20 cellular contexts compared by ENCODE assay signal in the genomic region with DNA sequence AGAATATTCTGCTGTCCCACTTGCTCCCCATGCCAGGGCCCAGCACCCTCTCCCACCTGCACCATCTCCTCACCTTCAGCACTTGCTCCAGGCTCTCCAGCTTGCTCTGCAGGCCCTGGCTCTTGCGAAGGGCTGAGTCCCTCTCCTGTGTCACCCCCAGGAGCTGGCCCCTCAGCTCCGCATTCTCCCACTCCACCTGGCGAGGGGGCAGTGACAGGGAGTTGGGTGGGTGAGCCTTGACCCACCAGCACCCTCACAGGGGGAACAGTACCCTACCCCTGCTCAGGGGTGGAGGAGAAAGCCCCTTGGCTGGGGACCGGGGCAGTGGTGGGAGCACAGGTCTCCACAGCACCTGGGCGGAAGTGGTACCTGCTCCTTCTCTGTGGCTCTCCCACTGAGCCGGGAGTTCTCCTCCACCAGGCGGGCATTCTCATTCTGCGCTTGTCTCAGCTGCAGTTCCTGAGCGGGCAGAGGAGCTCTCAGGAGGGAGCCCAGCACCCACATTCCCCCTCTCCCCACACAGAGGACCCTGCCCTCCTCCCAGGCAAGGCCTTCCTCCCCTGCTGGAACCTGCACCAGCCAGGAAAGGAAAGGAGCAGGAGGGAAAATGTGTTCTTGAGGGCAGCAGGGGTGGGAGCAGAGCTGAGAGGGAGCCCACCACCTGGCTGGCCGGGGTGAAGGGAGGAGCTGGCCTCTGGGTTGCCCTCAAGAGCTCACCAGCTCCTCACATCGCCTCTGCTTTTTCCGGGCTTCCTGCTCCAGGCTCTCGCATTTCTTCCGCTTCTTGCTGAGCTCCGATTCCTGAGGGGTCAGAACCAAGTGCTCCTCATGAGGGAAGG. TPM values are rescaled to one million over a fixed set of nuclear protein-coding genes. Genes with fewer than 3 reads are reported as not detected.
DNase-seq lines count a peak whose midpoint lies in the region; ATAC-seq, FAIRE-seq and TF ChIP-seq lines count a peak whose summit lies in the region.
"Had no signal": no experiment of that assay in that cellular context is flagged by ENCODE, and none has a peak within 500 bp of the region (broad histone marks: within the 10 kb centered on the region; RNA-seq: fewer than 3 reads in every experiment).

No MANE protein-coding gene starts in this region.

- peaks cover 0 to 23% (median 11%) of the 10 kb centered on the region in 11 experiments; a peak in 10 of 22 replicates for H3K27me3 ChIP-seq in BLaER1 treated with 17β-estradiol and CSF1 and Interleukin-3, amounts not matched to agents 10 nM and 100 nM
- H3K27me3 ChIP-seq in GM12878 (replicated peaks in 1 of 2; ENCODE audit: control insufficient read depth in 2 of 2, insufficient read depth in 2 of 2, low read length in 1 of 2): no peaks in the 10 kb centered on the region; a peak in 1 of 4 replicates

- no peak for TF ChIP-seq RAD21 in GM12878 (IDR thresholded peaks at IDR 0.05; ENCODE audit: insufficient read depth, low read depth, low read length)

- ATAC-seq in GM12878: no peak
- no peak for ATAC-seq in natural killer cell treated with Interleukin-12 subunit alpha and Interleukin-12 subunit beta and Interleukin-15 and Interleukin-18, amount 100 ng/mL, for 72 hours
- ATAC-seq: sciatic nerve, T-cell had no signal

- no peaks in the 10 kb centered on the region for H3K27me3 Mint-ChIP-seq in natural killer cell treated with Interleukin-12 subunit alpha and Interleukin-12 subunit beta and Interleukin-15 and Interleukin-18, amount 100 ng/mL, for 72 hours
- H3K27me3 Mint-ChIP-seq: T-cell had no signal

- no TSS peak for BruUV-seq in GM12878 (replicated peaks; lab: Mats Ljungman, UMichigan)

- CTCF ChIA-PET in GM12878 (lab: Yijun Ruan, JAX): interaction anchor here (0.6 to 2.7 kb wide), 4 partner anchors 19 to 105 kb away, joined by 3 to 15 read pairs (median 6); no protein-coding TSS in a partner anchor

- no peak overlapping the region for H2AFZ ChIP-seq in GM12878 (ENCODE audit: control insufficient read depth, low read depth, low read length)

- POLR2A ChIA-PET in GM12878 (lab: Charles Lee): interaction anchor here (0.8 to 8.4 kb wide), 4 partner anchors 17 to 680 kb away, joined by 3 to 77 read pairs (median 6); a partner anchor contains a TSS

- H3K9ac ChIP-seq in BLaER1 treated with 17β-estradiol and CSF1 and Interleukin-3, amounts not matched to agents 10 nM and 100 nM: peak overlapping the region in 4 of 11 experiments; percentile 93 to 100 (median 98); a peak in 5 of 22 replicates
- H3K9ac ChIP-seq in GM12878 (ENCODE audit: control insufficient read depth, insufficient read depth, low read length): no peak overlapping the region

- peaks cover 42 to 79% (median 72%) of the 10 kb centered on the region in 10 experiments for H3K4me1 ChIP-seq in BLaER1 treated with 17β-estradiol and CSF1 and Interleukin-3, amounts not matched to agents 10 nM and 100 nM
- H3K4me1 ChIP-seq in GM12878 (ENCODE audit: control insufficient read depth, insufficient read depth, low read length): peaks cover 14% of the 10 kb centered on the region

- SMC1A ChIA-PET in GM12878 (lab: Charles Lee; ENCODE audit: uncharacterized antibody, unreplicated experiment): interaction anchor here (0.7 to 12.9 kb wide), 5 partner anchors 12 to 105 kb away, joined by 3 to 249 read pairs (median 3); a partner anchor contains a TSS

- H3K36me3 Mint-ChIP-seq in natural killer cell treated with Interleukin-12 subunit alpha and Interleukin-12 subunit beta and Interleukin-15 and Interleukin-18, amount 100 ng/mL, for 72 hours: peaks cover 6% of the 10 kb centered on the region

- peak overlapping the region in 8 of 11 experiments; percentile 96 to 100 (median 98); a peak in 12 of 22 replicates for H3K4me2 ChIP-seq in BLaER1 treated with 17β-estradiol and CSF1 and Interleukin-3, amounts not matched to agents 10 nM and 100 nM
- H3K4me2 ChIP-seq in GM12878 (ENCODE audit: control insufficient read depth, insufficient read depth): no peak overlapping the region

- RAD21 ChIA-PET in GM12878 (lab: Charles Lee; ENCODE audit: unreplicated experiment): interaction anchor here (10.9 kb wide), 1 partner anchor 20 kb away, joined by 227 read pairs; no protein-coding TSS in a partner anchor

- WGBS in GM12878 (ENCODE audit: insufficient coverage, insufficient replicate concordance, low lambda C conversion rate, missing lambda C conversion rate): 75% methylated on average over 15 of the region's 15 CpGs

- H3K79me2 ChIP-seq in GM12878 (ENCODE audit: control insufficient read depth, insufficient read depth, low read length): peaks cover under 1% of the 10 kb centered on the region; the same call in 1 of the 2 replicates

- H3K27ac Mint-ChIP-seq in natural killer cell treated with Interleukin-12 subunit alpha and Interleukin-12 subunit beta and Interleukin-15 and Interleukin-18, amount 100 ng/mL, for 72 hours: peak overlapping the region; percentile 57 to 86

- peaks cover 0 to 58% (median 30%) of the 10 kb centered on the region in 11 experiments; a peak in 17 of 22 replicates for H3K36me3 ChIP-seq in BLaER1 treated with 17β-estradiol and CSF1 and Interleukin-3, amounts not matched to agents 10 nM and 100 nM
- peaks cover 0 to 2% of the 10 kb centered on the region in 2 experiments; a peak in 1 of 4 replicates for H3K36me3 ChIP-seq in GM12878 (ENCODE audit: control insufficient read depth in 2 of 2, insufficient read depth in 2 of 2, low read length in 1 of 2)

- H3K4me3 ChIP-seq in BLaER1 treated with 17β-estradiol and CSF1 and Interleukin-3, amounts not matched to agents 10 nM and 100 nM: no peak overlapping the region
- no peak overlapping the region for H3K4me3 ChIP-seq in GM12878

- H3K9me3 Mint-ChIP-seq in natural killer cell treated with Interleukin-12 subunit alpha and Interleukin-12 subunit beta and Interleukin-15 and Interleukin-18, amount 100 ng/mL, for 72 hours: no peaks in the 10 kb centered on the region
- H3K9me3 Mint-ChIP-seq: T-cell had no signal

- no peak overlapping the region for H3K4me3 Mint-ChIP-seq in natural killer cell treated with Interleukin-12 subunit alpha and Interleukin-12 subunit beta and Interleukin-15 and Interleukin-18, amount 100 ng/mL, for 72 hours

- no peak for TF ChIP-seq CTCF in GM12878 (IDR thresholded peaks at IDR 0.05 in 2 of 3, conservative IDR thresholded peaks at IDR 0.05 in 1 of 3; ENCODE audit: control insufficient read depth in 2 of 3, extremely low read depth in 1 of 3, insufficient read depth in 1 of 3, low read depth in 3 of 3, low read length in 3 of 3)

- intact Hi-C loops in GM12878 (cut with micrococcal nuclease; ENCODE audit: unreplicated experiment): no loop called here

- H3K9me3 ChIP-seq in BLaER1 treated with 17β-estradiol and CSF1 and Interleukin-3, amounts not matched to agents 10 nM and 100 nM (replicated peaks in 1 of 11): no peaks in the 10 kb centered on the region
- no peaks in the 10 kb centered on the region for H3K9me3 ChIP-seq in GM12878 (replicated peaks; ENCODE audit: control insufficient read depth, insufficient read depth, low read length)
- H3K9me3 ChIP-seq: esophagus muscularis mucosa, tibial nerve had no signal

- peak; percentile 45 for TF ChIP-seq POLR2A in GM12878 (IDR thresholded peaks at IDR 0.05; ENCODE audit: low read depth, low read length)

- peaks cover 38 to 58% of the 10 kb centered on the region in 2 donors for H3K4me1 Mint-ChIP-seq in natural killer cell treated with Interleukin-12 subunit alpha and Interleukin-12 subunit beta and Interleukin-15 and Interleukin-18, amount 100 ng/mL, for 72 hours (ENCODE audit: low read depth in 2 of 2)

- no peak for TF ChIP-seq EP300 in GM12878 (IDR thresholded peaks at IDR 0.05; ENCODE audit: borderline replicate concordance in 1 of 2, control insufficient read depth in 1 of 2, low read depth in 2 of 2, low read length in 2 of 2)

- peaks cover 7 to 70% (median 25%) of the 10 kb centered on the region in 11 experiments; a peak in 20 of 22 replicates for H4K20me1 ChIP-seq in BLaER1 treated with 17β-estradiol and CSF1 and Interleukin-3, amounts not matched to agents 10 nM and 100 nM
- H4K20me1 ChIP-seq in GM12878 (ENCODE audit: control insufficient read depth, insufficient read depth): no peaks in the 10 kb centered on the region

- DNase-seq in 8988T (peak; percentile 23), GM12878 (ENCODE audit: low read depth, low spot score) (no peak), NCI-H2227 treated with DMSO at 0.1 percent for 48 hours (lab: John Stamatoyannopoulos, UW) (no peak), NCI-H69 (lab: John Stamatoyannopoulos, UW) (no peak)
- no peak for DNase-seq in natural killer cell treated with Interleukin-12 subunit alpha and Interleukin-12 subunit beta and Interleukin-15 and Interleukin-18, amount 100 ng/mL, for 72 hours (ENCODE audit: low spot score)
- DNase-seq in stimulated activated CD4-positive, alpha-beta T cell treated with anti-CD3 and anti-CD28 coated beads, Interleukin-4, amount 100 ng/mL, for 24 hours: no peak
- DNase-seq: activated gamma-delta T cell; amygdala; effector CD4-positive, alpha-beta T cell; NCI-H1092 treated with DMSO at 0.1 percent for 48 hours; NCI-H2081 treated with DMSO at 0.1 percent for 48 hours; NCI-H526 treated with DMSO at 0.1 percent for 48 hours; SHP77; stimulated activated naive CD4-positive, alpha-beta T cell treated with Interleukin-2 at 50 U/mL for 16 hours; T-cell; WERI-Rb-1 had no signal

- no peak for FAIRE-seq in GM12878 (lab: Jason Lieb, UNC)

- H3K27ac ChIP-seq in BLaER1 treated with 17β-estradiol and CSF1 and Interleukin-3, amounts not matched to agents 10 nM and 100 nM: peak overlapping the region in 2 of 11 experiments; percentile 5 to 32; a peak in 1 of 22 replicates
- H3K27ac ChIP-seq in GM12878 (ENCODE audit: control insufficient read depth, insufficient read depth): no peak overlapping the region
- H3K27ac ChIP-seq: tibial nerve had no signal

- in situ Hi-C loops in GM12878 (cut with MboI): no loop called here

RNA-seq across cellular contexts. Expression of a gene that starts 5.8 kb away (rescaled TPM):
- 52.4 and 53.8 TPM in 2 replicates for total RNA-seq in GM12878 (2013; cell fraction: nucleolus; rRNA removed)
- 5.6 and 5.7 TPM in 2 replicates for total RNA-seq in GM12878 (2014; rRNA removed)
- total RNA-seq in GM12878 (2014; rRNA removed; fragmentation: Illumina TruSeq; extraction: Trizol): 2.8 and 3.6 TPM in 2 replicates
- total RNA-seq in GM12878 (2021): 6.5 and 8.8 TPM in 2 replicates
- 5.7 TPM for polyA plus RNA-seq in GM12878 (2011; ENCODE audit: low read depth)
- polyA plus RNA-seq in GM12878 (2011; rRNA removed): 11.6 and 16.4 TPM in 2 replicates
- 12.2 and 16.5 TPM in 2 replicates for polyA plus RNA-seq in GM12878 (2011; cell fraction: cytosol; rRNA removed)
- polyA plus RNA-seq in GM12878 (2011; cell fraction: nucleus; rRNA removed): 164 and 168 TPM in 2 replicates
- 9.8 and 14.2 TPM in 2 replicates for polyA plus RNA-seq in GM12878 (2012)
- 1.2 and 4.2 TPM in 2 replicates for polyA plus RNA-seq in GM12878 (2014; fragmentation: Illumina TruSeq; extraction: Trizol)
- under 1 TPM in 1 of 2 experiments, not detected in 1; 0.58 TPM for polyA plus RNA-seq in GM12878 (2014; fragmentation: Nextera tagmentation; extraction: Ambion mirVana)
- polyA plus RNA-seq in GM12878 (2014; rRNA removed): 8.5 and 10.9 TPM in 2 replicates
- 1 to 10 TPM; 2.2 to 3.2 TPM for polyA plus RNA-seq in GM12878 (2016; fragmentation: Nextera tagmentation; extraction: Ambion mirVana)
- polyA minus RNA-seq in GM12878 (2011; rRNA and poly(A)+ RNA removed): 7.2 and 17.1 TPM in 2 replicates
- polyA minus RNA-seq in GM12878 (2011; cell fraction: cytosol; rRNA and poly(A)+ RNA removed): 6.4 and 6.7 TPM in 2 replicates
- polyA minus RNA-seq in GM12878 (2011; cell fraction: nucleus; rRNA and poly(A)+ RNA removed): 16.2 and 33.3 TPM in 2 replicates
- 10 to 100 TPM; 54.0 to 82.3 TPM for total RNA-seq in natural killer cell treated with Interleukin-12 subunit alpha and Interleukin-12 subunit beta and Interleukin-15 and Interleukin-18, amount 100 ng/mL, for 72 hours

RNA-seq across cellular contexts. Expression of a gene that starts 29.2 kb away (rescaled TPM):
- total RNA-seq in GM12878 (2013; cell fraction: nucleolus; rRNA removed): 8.8 and 9.5 TPM in 2 replicates
- total RNA-seq in GM12878 (2014; rRNA removed) (87.9 and 92.8 TPM in 2 replicates), GM12878 (2014; rRNA removed; fragmentation: Illumina TruSeq; extraction: Trizol) (70.4 and 83.8 TPM in 2 replicates), GM12878 (2021) (87.0 and 93.2 TPM in 2 replicates)
- 90.2 TPM for polyA plus RNA-seq in GM12878 (2011; ENCODE audit: low read depth)
- polyA plus RNA-seq in GM12878 (2011; rRNA removed) (230 and 240 TPM in 2 replicates), GM12878 (2014; fragmentation: Illumina TruSeq; extraction: Trizol) (98.9 and 112 TPM in 2 replicates), GM12878 (2014; fragmentation: Nextera tagmentation; extraction: Ambion mirVana) (100 to 1,000 TPM; 148 to 293 TPM), GM12878 (2014; rRNA removed) (94.9 and 102 TPM in 2 replicates), GM12878 (2016; fragmentation: Nextera tagmentation; extraction: Ambion mirVana) (100 to 1,000 TPM; 143 to 159 TPM)
- polyA plus RNA-seq in GM12878 (2011; cell fraction: cytosol; rRNA removed): 105 and 107 TPM in 2 replicates
- 61.5 and 64.9 TPM in 2 replicates for polyA plus RNA-seq in GM12878 (2011; cell fraction: nucleus; rRNA removed)
- 88.7 and 95.3 TPM in 2 replicates for polyA plus RNA-seq in GM12878 (2012)
- 60.9 and 80.0 TPM in 2 replicates for polyA minus RNA-seq in GM12878 (2011; rRNA and poly(A)+ RNA removed)
- polyA minus RNA-seq in GM12878 (2011; cell fraction: cytosol; rRNA and poly(A)+ RNA removed): 11.5 and 19.8 TPM in 2 replicates
- 5.6 and 14.2 TPM in 2 replicates for polyA minus RNA-seq in GM12878 (2011; cell fraction: nucleus; rRNA and poly(A)+ RNA removed)
- total RNA-seq in natural killer cell treated with Interleukin-12 subunit alpha and Interleukin-12 subunit beta and Interleukin-15 and Interleukin-18, amount 100 ng/mL, for 72 hours: 100 to 1,000 TPM in 1 of 2 donors, 10 to 100 TPM in 1; 84.0 to 143 TPM

RNA-seq across cellular contexts. Expression of a gene that starts 42.1 kb away (rescaled TPM):
- not detected in 2 replicates for total RNA-seq in GM12878 (2013; cell fraction: nucleolus; rRNA removed)
- total RNA-seq in GM12878 (2014; rRNA removed) (0.05 and 0.06 TPM in 2 replicates), GM12878 (2014; rRNA removed; fragmentation: Illumina TruSeq; extraction: Trizol) (0.09 and 0.13 TPM in 2 replicates), GM12878 (2021) (0.08 and 0.23 TPM in 2 replicates)
- not detected for polyA plus RNA-seq in GM12878 (2011; ENCODE audit: low read depth)
- polyA plus RNA-seq in GM12878 (2011; rRNA removed) (0.35 and 0.49 TPM in 2 replicates), GM12878 (2014; fragmentation: Illumina TruSeq; extraction: Trizol) (0.10 TPM in 1 of 2 replicates, not detected in the other), GM12878 (2014; fragmentation: Nextera tagmentation; extraction: Ambion mirVana) (under 1 TPM; 0.10 to 0.26 TPM), GM12878 (2014; rRNA removed) (0.14 TPM in 2 replicates), GM12878 (2016; fragmentation: Nextera tagmentation; extraction: Ambion mirVana) (under 1 TPM; 0.09 to 0.17 TPM)
- 0.33 and 0.45 TPM in 2 replicates for polyA plus RNA-seq in GM12878 (2011; cell fraction: cytosol; rRNA removed)
- polyA plus RNA-seq in GM12878 (2011; cell fraction: nucleus; rRNA removed): 0.10 and 0.19 TPM in 2 replicates
- polyA plus RNA-seq in GM12878 (2012): 0.08 TPM in 1 of 2 replicates, not detected in the other
- 0.15 and 0.37 TPM in 2 replicates for polyA minus RNA-seq in GM12878 (2011; rRNA and poly(A)+ RNA removed)
- polyA minus RNA-seq in GM12878 (2011; cell fraction: cytosol; rRNA and poly(A)+ RNA removed): not detected in 2 replicates
- not detected in 2 replicates for polyA minus RNA-seq in GM12878 (2011; cell fraction: nucleus; rRNA and poly(A)+ RNA removed)
- not detected for total RNA-seq in natural killer cell treated with Interleukin-12 subunit alpha and Interleukin-12 subunit beta and Interleukin-15 and Interleukin-18, amount 100 ng/mL, for 72 hours
- total RNA-seq: tibial nerve had no signal
